In genomic region chr4:123350191-123350544, GRCh38 we compare ENCODE assay signal across 9 cellular contexts. TPM values are rescaled to one million over a fixed set of nuclear protein-coding genes. Genes with fewer than 3 reads are reported as not detected.
DNase-seq lines count a peak whose midpoint lies in the region; ATAC-seq, FAIRE-seq and TF ChIP-seq lines count a peak whose summit lies in the region.
"Had no signal": no experiment of that assay in that cellular context is flagged by ENCODE, and none has a peak within 500 bp of the region (broad histone marks: within the 10 kb centered on the region; RNA-seq: fewer than 3 reads in every experiment).

No MANE protein-coding gene starts in this region.

- peaks cover 16% of the 10 kb centered on the region for H3K27me3 Mint-ChIP-seq in activated CD4-positive, alpha-beta T cell treated with anti-CD3 and anti-CD28 coated beads, Interleukin-2, amount 10 ng/mL, durations not matched to agents 24 days and 14 days

- H3K27ac Mint-ChIP-seq in activated CD4-positive, alpha-beta T cell treated with anti-CD3 and anti-CD28 coated beads, Interleukin-2, amount 10 ng/mL, durations not matched to agents 24 days and 14 days: no peak overlapping the region
- H3K27ac Mint-ChIP-seq: naive thymus-derived CD4-positive, alpha-beta T cell had no signal

- H3K9me3 Mint-ChIP-seq in activated CD4-positive, alpha-beta T cell treated with anti-CD3 and anti-CD28 coated beads, Interleukin-2, amount 10 ng/mL, durations not matched to agents 24 days and 14 days: no peaks in the 10 kb centered on the region

- H3K27ac ChIP-seq in VCaP (peak overlapping the region; percentile 12; the same call in 1 of the 2 replicates), keratinocyte (ENCODE audit: control insufficient read depth, insufficient read depth, low read length) (no peak overlapping the region)

- H3K36me3 Mint-ChIP-seq in activated CD4-positive, alpha-beta T cell treated with anti-CD3 and anti-CD28 coated beads, Interleukin-2, amount 10 ng/mL, durations not matched to agents 24 days and 14 days (ENCODE audit: low read depth): no peaks in the 10 kb centered on the region
- H3K36me3 Mint-ChIP-seq: naive thymus-derived CD4-positive, alpha-beta T cell had no signal

- H3K27me3 ChIP-seq in keratinocyte (ENCODE audit: control insufficient read depth, extremely low read depth, insufficient read depth, low read length): no peaks in the 10 kb centered on the region

- H2AFZ ChIP-seq in keratinocyte (ENCODE audit: control insufficient read depth, low read length): no peak overlapping the region

- no peaks in the 10 kb centered on the region for H3K9me1 ChIP-seq in keratinocyte (ENCODE audit: control insufficient read depth, extremely low read depth, insufficient read depth, low read length)

- H4K20me1 ChIP-seq in keratinocyte (ENCODE audit: control insufficient read depth, extremely low read depth, insufficient read depth, low read length): no peaks in the 10 kb centered on the region

- peak; percentile 0 for DNase-seq in DMS114 treated with DMSO at 0.1 percent for 48 hours (lab: John Stamatoyannopoulos, UW; ENCODE audit: unreplicated experiment)
- peak; percentile 55 for DNase-seq in keratinocyte (ENCODE audit: low read depth, low spot score)
- no peak for DNase-seq in activated CD4-positive, alpha-beta T cell treated with anti-CD3 and anti-CD28 coated beads, Interleukin-2, amount 50 U/mL, for 1 hour
- DNase-seq in activated CD4-positive, alpha-beta T cell treated with anti-CD3 and anti-CD28 coated beads, Interleukin-2, amount 10 ng/mL, durations not matched to agents 24 days and 14 days: no peak
- DNase-seq: naive thymus-derived CD4-positive, alpha-beta T cell had no signal

- peak; percentile 87 for FAIRE-seq in keratinocyte (lab: Jason Lieb, UNC)

- TF ChIP-seq RAD21 in Ishikawa (IDR thresholded peaks at IDR 0.05; ENCODE audit: low read depth): peak; percentile 61

- peaks cover 28% of the 10 kb centered on the region for H3K4me1 ChIP-seq in keratinocyte (ENCODE audit: control insufficient read depth, extremely low read depth, insufficient read depth, low read length)

- no peaks in the 10 kb centered on the region for H3K9me3 ChIP-seq in keratinocyte (ENCODE audit: control insufficient read depth, low read depth, low read length)

- dilution Hi-C loops in keratinocyte (cut with MboI; ENCODE audit: extremely low pct_ligation_motif_present, low sequenced_read_pairs): no loop called here

- intact Hi-C loops in activated CD4-positive, alpha-beta T cell treated with anti-CD3 and anti-CD28 coated beads, Interleukin-2, amount 10 ng/mL, durations not matched to agents 24 days and 14 days (cut with micrococcal nuclease): no loop called here

- peak; percentile 66 for TF ChIP-seq CTCF in VCaP (conservative IDR thresholded peaks at IDR 0.05)
- TF ChIP-seq CTCF in keratinocyte (optimal IDR thresholded peaks at IDR 0.05 in 1 of 3, IDR thresholded peaks at IDR 0.05 in 1 of 3, conservative IDR thresholded peaks at IDR 0.05 in 1 of 3; ENCODE audit: extremely low read depth in 1 of 3, insufficient read depth in 2 of 3, low read length in 3 of 3): peak; percentile 45 to 64 (median 55)

- H3K79me2 ChIP-seq in keratinocyte (ENCODE audit: control insufficient read depth, insufficient read depth, low read length): no peaks in the 10 kb centered on the region

- no peak overlapping the region for H3K4me2 ChIP-seq in keratinocyte (ENCODE audit: control insufficient read depth, extremely low read depth, insufficient read depth, low read depth, low read length)

- no peak overlapping the region for H3K4me3 ChIP-seq in keratinocyte (ENCODE audit: control insufficient read depth in 2 of 3, extremely low read depth in 1 of 3, insufficient read depth in 2 of 3, low read depth in 1 of 3, low read length in 3 of 3)

- TF ChIP-seq EP300 in Ishikawa (IDR thresholded peaks at IDR 0.05; ENCODE audit: borderline replicate concordance): no peak

- H3K4me1 Mint-ChIP-seq in activated CD4-positive, alpha-beta T cell treated with anti-CD3 and anti-CD28 coated beads, Interleukin-2, amount 10 ng/mL, durations not matched to agents 24 days and 14 days: peaks cover 5% of the 10 kb centered on the region

- no peak for ATAC-seq in GM19035 (IDR thresholded peaks at IDR 0.05; ENCODE audit: unreplicated experiment)
- no peak for ATAC-seq in HG02763 (IDR thresholded peaks at IDR 0.05; ENCODE audit: unreplicated experiment)
- ATAC-seq: naive thymus-derived CD4-positive, alpha-beta T cell had no signal

- H3K4me3 Mint-ChIP-seq in activated CD4-positive, alpha-beta T cell treated with anti-CD3 and anti-CD28 coated beads, Interleukin-2, amount 10 ng/mL, durations not matched to agents 24 days and 14 days: no peak overlapping the region
- H3K4me3 Mint-ChIP-seq: naive thymus-derived CD4-positive, alpha-beta T cell had no signal

- no peak overlapping the region for H3K9ac ChIP-seq in keratinocyte (ENCODE audit: control insufficient read depth, extremely low read depth, insufficient read depth, low read length)

- no peaks in the 10 kb centered on the region for H3K36me3 ChIP-seq in keratinocyte (ENCODE audit: control insufficient read depth in 2 of 2, extremely low read depth in 1 of 2, insufficient read depth in 2 of 2, low read length in 2 of 2)

TF ChIP-seq in Ishikawa, 13 proteins besides CTCF, POLR2A, EP300 and RAD21:
- TF ChIP-seq MAX (IDR thresholded peaks at IDR 0.05) (no peak), REST (IDR thresholded peaks at IDR 0.05; ENCODE audit: low read depth) (no peak), EGR1 (IDR thresholded peaks at IDR 0.05) (no peak), TCF12 (IDR thresholded peaks at IDR 0.05; ENCODE audit: low read depth) (no peak), ZBTB7A (IDR thresholded peaks at IDR 0.05; ENCODE audit: low read depth) (no peak), NFIC (IDR thresholded peaks at IDR 0.05) (no peak), TEAD4 (IDR thresholded peaks at IDR 0.05) (no peak), CEBPB (IDR thresholded peaks at IDR 0.05) (no peak), USF1 (IDR thresholded peaks at IDR 0.05) (no peak), FOXM1 (IDR thresholded peaks at IDR 0.05; ENCODE audit: borderline replicate concordance, low read depth) (no peak), CREB1 (IDR thresholded peaks at IDR 0.05; ENCODE audit: low read depth) (no peak), YY1 (IDR thresholded peaks at IDR 0.05; ENCODE audit: low read depth) (no peak), TAF1 (IDR thresholded peaks at IDR 0.05; ENCODE audit: low read depth) (no peak)

RNA-seq across cellular contexts. Expression of gene SPRY1, which starts 46.4 kb away (rescaled TPM):
- 1.7 to 3.6 TPM (median 3.4 TPM) in 3 replicates for polyA plus RNA-seq in keratinocyte
- 3.0 TPM for polyA plus RNA-seq in keratinocyte (2011; ENCODE audit: low read depth)
- polyA plus RNA-seq in keratinocyte (2011; cell fraction: cytosol; rRNA removed): 1.3 and 2.2 TPM in 2 replicates
- 2.9 and 4.4 TPM in 2 replicates for polyA plus RNA-seq in keratinocyte (2011; cell fraction: nucleus; rRNA removed)
- 3.4 and 4.1 TPM in 2 replicates for polyA plus RNA-seq in keratinocyte (2012; ENCODE audit: low replicate concordance)
- 1.7 to 4.4 TPM (median 4.3 TPM) in 3 replicates for polyA minus RNA-seq in keratinocyte
- polyA minus RNA-seq in keratinocyte (2011; cell fraction: cytosol; rRNA and poly(A)+ RNA removed): 3.5 TPM
- 1.6 and 3.1 TPM in 2 replicates for polyA minus RNA-seq in keratinocyte (2011; cell fraction: nucleus; rRNA and poly(A)+ RNA removed)
- total RNA-seq in activated CD4-positive, alpha-beta T cell treated with anti-CD3 and anti-CD28 coated beads, Interleukin-2, amount 10 ng/mL, durations not matched to agents 24 days and 14 days: 60.2 and 60.5 TPM in 2 replicates

Comparison
In these comparisons a context has a peak if more than half of its experiments do, and no peak if none do; other contexts are left out.
1. DNase-seq: peak in DMS114 treated with DMSO at 0.1 percent for 48 hours (single experiment) and keratinocyte (single experiment); none in activated CD4-positive, alpha-beta T cell treated with anti-CD3 and anti-CD28 coated beads, Interleukin-2, amount 50 U/mL, for 1 hour (single experiment) and activated CD4-positive, alpha-beta T cell treated with anti-CD3 and anti-CD28 coated beads, Interleukin-2, amount 10 ng/mL, durations not matched to agents 24 days and 14 days (single experiment).